ENCODE assay signal across 29 cellular contexts in the genomic region with DNA sequence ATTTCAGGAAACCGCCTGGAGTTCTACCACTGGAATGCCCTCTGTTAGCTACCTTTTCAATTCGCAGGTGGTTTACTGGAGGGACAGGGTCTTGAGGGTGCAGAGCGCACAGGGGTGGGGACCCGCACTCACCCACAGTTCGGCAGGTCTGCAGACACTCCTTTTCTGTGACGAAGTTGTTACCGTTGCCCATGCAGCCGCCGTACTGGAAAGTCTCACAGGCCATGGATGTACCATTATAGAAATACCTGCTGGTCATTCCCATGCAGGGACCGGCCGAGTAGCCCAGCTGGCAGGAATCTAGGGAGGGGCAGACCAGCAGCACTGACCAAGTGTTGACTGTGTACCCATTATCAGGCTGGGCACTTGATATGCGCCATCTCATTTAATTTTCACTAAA. TPM values are rescaled to one million over a fixed set of nuclear protein-coding genes. Genes with fewer than 3 reads are reported as not detected.
"Had no signal": no experiment of that assay in that cellular context is flagged by ENCODE, and none has a peak within 500 bp of the region (broad histone marks: within the 10 kb centered on the region; RNA-seq: fewer than 3 reads in every experiment).

No MANE protein-coding gene starts in this region.

- H3K27ac Mint-ChIP-seq: activated CD4-positive, alpha-beta memory T cell treated with anti-CD3 and anti-CD28 coated beads, Interleukin-2, amount 10 ng/mL, durations not matched to agents 7 days and 5 days; activated naive CD4-positive, alpha-beta T cell treated with anti-CD3 and anti-CD28 coated beads, Interleukin-2, amount 50 U/mL, for 24 hours; activated T-cell treated with anti-CD3 and anti-CD28 coated beads, Interleukin-2, amount 50 U/mL, for 24 hours; activated T-helper 1 cell treated with anti-CD3 and anti-CD28 coated beads, Interleukin-12 subunit alpha, Interleukin-12 subunit beta, Interleukin-2, Interleukin-4 antibody, amounts not matched to agents 30 ng/mL and 10 ng/mL and 1 ng/mL, durations not matched to agents 14 hours and 24 hours and 36 hours had no signal

- H3K4me3 Mint-ChIP-seq: activated CD4-positive, alpha-beta memory T cell treated with anti-CD3 and anti-CD28 coated beads, Interleukin-2, amount 10 ng/mL, durations not matched to agents 7 days and 5 days; activated naive CD4-positive, alpha-beta T cell treated with anti-CD3 and anti-CD28 coated beads, Interleukin-2, amount 50 U/mL, for 24 hours; activated T-cell treated with anti-CD3 and anti-CD28 coated beads, Interleukin-2, amount 50 U/mL, for 24 hours; activated T-helper 1 cell treated with anti-CD3 and anti-CD28 coated beads, Interleukin-12 subunit alpha, Interleukin-12 subunit beta, Interleukin-2, Interleukin-4 antibody, amounts not matched to agents 30 ng/mL and 10 ng/mL and 1 ng/mL, durations not matched to agents 14 hours and 24 hours and 36 hours had no signal

- FAIRE-seq: K562 had no signal

- ATAC-seq: K562, Panc1, Right ventricle myocardium inferior had no signal

- H3K27ac ChIP-seq: breast epithelium, SJCRH30, VCaP had no signal

- H3K4me1 ChIP-seq: breast epithelium had no signal

- H3K9ac ChIP-seq: SK-N-SH had no signal

- H3K4me3 ChIP-seq: breast epithelium, K562, SJCRH30 had no signal

- H3K27me3 ChIP-seq: breast epithelium, SJCRH30 had no signal

- H3K9me3 Mint-ChIP-seq: activated CD4-positive, alpha-beta memory T cell treated with anti-CD3 and anti-CD28 coated beads, Interleukin-2, amount 10 ng/mL, durations not matched to agents 7 days and 5 days; activated naive CD4-positive, alpha-beta T cell treated with anti-CD3 and anti-CD28 coated beads, Interleukin-2, amount 50 U/mL, for 24 hours; activated T-cell treated with anti-CD3 and anti-CD28 coated beads, Interleukin-2, amount 50 U/mL, for 24 hours; activated T-helper 1 cell treated with anti-CD3 and anti-CD28 coated beads, Interleukin-12 subunit alpha, Interleukin-12 subunit beta, Interleukin-2, Interleukin-4 antibody, amounts not matched to agents 30 ng/mL and 10 ng/mL and 1 ng/mL, durations not matched to agents 14 hours and 24 hours and 36 hours had no signal

- DNase-seq: activated CD4-positive, alpha-beta memory T cell treated with anti-CD3 and anti-CD28 coated beads, Interleukin-2, amount 10 ng/mL, durations not matched to agents 7 days and 5 days; activated CD4-positive, alpha-beta T cell treated with anti-CD3 and anti-CD28 coated beads, Interleukin-2, amount 50 U/mL, for 1 hour; activated CD4-positive, CD25-positive, alpha-beta regulatory T cell; activated effector memory CD4-positive, alpha-beta T cell treated with Interleukin-2 at 50 U/mL for 16 hours; activated naive CD4-positive, alpha-beta T cell; activated T-cell treated with anti-CD3 and anti-CD28 coated beads, Interleukin-2, amount 50 U/mL, for 24 hours; Karpas-422; MM.1S; NCI-H1105; NCI-H1436; NCI-H1694 treated with DMSO at 0.1 percent for 48 hours; NCI-H2029 treated with DMSO at 0.1 percent for 48 hours; NCI-H446; NCI-H524 treated with DMSO at 0.1 percent for 48 hours; NCI-H82; OCI-M1; RPMI8226; SJCRH30; SK-N-SH; T-helper 1 cell had no signal

- H3K36me3 Mint-ChIP-seq: activated naive CD4-positive, alpha-beta T cell treated with anti-CD3 and anti-CD28 coated beads, Interleukin-2, amount 50 U/mL, for 24 hours had no signal

- H3K9me3 ChIP-seq: breast epithelium, SK-N-SH had no signal

- H3K36me3 ChIP-seq: breast epithelium, SJCRH30 had no signal

- H3K4me2 ChIP-seq: SK-N-SH had no signal

- H3K4me1 Mint-ChIP-seq: activated CD4-positive, alpha-beta memory T cell treated with anti-CD3 and anti-CD28 coated beads, Interleukin-2, amount 10 ng/mL, durations not matched to agents 7 days and 5 days; activated naive CD4-positive, alpha-beta T cell treated with anti-CD3 and anti-CD28 coated beads, Interleukin-2, amount 50 U/mL, for 24 hours had no signal

RNA-seq across cellular contexts. Expression of a gene that starts 16.8 kb away (rescaled TPM):
- total RNA-seq: activated CD4-positive, alpha-beta memory T cell treated with anti-CD3 and anti-CD28 coated beads, Interleukin-2, amount 10 ng/mL, durations not matched to agents 7 days and 5 days; activated T-helper 1 cell treated with anti-CD3 and anti-CD28 coated beads, Interleukin-12 subunit alpha, Interleukin-12 subunit beta, Interleukin-2, Interleukin-4 antibody, amounts not matched to agents 30 ng/mL and 10 ng/mL and 1 ng/mL, durations not matched to agents 14 hours and 24 hours and 36 hours; aorta; Right ventricle myocardium inferior; T-helper 2 cell treated with Interferon-gamma antibody and Interleukin-4, amounts not matched to agents 100 ng/mL and 5 ng/mL, for 36 hours had no signal
- polyA plus RNA-seq: K562 had no signal

RNA-seq across cellular contexts. Expression of a gene that starts 37.8 kb away (rescaled TPM):
- total RNA-seq: activated CD4-positive, alpha-beta memory T cell treated with anti-CD3 and anti-CD28 coated beads, Interleukin-2, amount 10 ng/mL, durations not matched to agents 7 days and 5 days; activated T-helper 1 cell treated with anti-CD3 and anti-CD28 coated beads, Interleukin-12 subunit alpha, Interleukin-12 subunit beta, Interleukin-2, Interleukin-4 antibody, amounts not matched to agents 30 ng/mL and 10 ng/mL and 1 ng/mL, durations not matched to agents 14 hours and 24 hours and 36 hours; aorta; K562; Right ventricle myocardium inferior; SJCRH30; T-helper 2 cell treated with Interferon-gamma antibody and Interleukin-4, amounts not matched to agents 100 ng/mL and 5 ng/mL, for 36 hours had no signal
- polyA plus RNA-seq: K562 had no signal
